In the genomic region with DNA sequence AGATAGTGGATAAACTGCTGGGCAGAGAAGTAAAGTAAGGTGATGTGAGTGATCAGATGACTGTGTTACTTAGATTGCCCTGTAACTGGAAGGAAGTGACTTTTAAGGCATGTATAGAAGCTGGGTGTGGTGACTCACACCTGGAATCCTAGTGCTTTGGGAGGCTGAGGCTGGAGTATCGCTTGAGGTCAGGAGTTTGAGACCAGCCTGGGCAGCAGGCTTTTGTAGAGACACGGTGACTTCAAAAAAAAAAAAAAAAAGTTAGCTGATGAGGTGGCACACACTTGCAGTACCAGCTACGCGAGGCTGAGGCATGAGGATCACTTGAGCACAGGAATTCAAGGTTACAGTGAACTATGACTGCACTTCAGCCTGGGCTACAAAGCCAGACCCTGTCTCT, we compare ENCODE assay signal across 13 cellular contexts. TPM values are rescaled to one million over a fixed set of nuclear protein-coding genes. Genes with fewer than 3 reads are reported as not detected.
DNase-seq lines count a peak whose midpoint lies in the region; ATAC-seq, FAIRE-seq and TF ChIP-seq lines count a peak whose summit lies in the region.
"Had no signal": no experiment of that assay in that cellular context is flagged by ENCODE, and none has a peak within 500 bp of the region (broad histone marks: within the 10 kb centered on the region; RNA-seq: fewer than 3 reads in every experiment).

No MANE protein-coding gene starts in this region.

- no peak overlapping the region for H3K4me3 Mint-ChIP-seq in T-helper 1 cell treated with Interleukin-12 subunit alpha and Interleukin-12 subunit beta and Interleukin-4 antibody, amounts not matched to agents 30 μg/mL and 1 μg/mL, for 36 hours
- peak overlapping the region; percentile 33 for H3K4me3 Mint-ChIP-seq in central memory CD8-positive, alpha-beta T cell
- H3K4me3 Mint-ChIP-seq in stimulated activated naive CD8-positive, alpha-beta T cell treated with anti-CD3 and anti-CD28 coated beads, Interleukin-15, amount 100 ng/mL, for 72 hours: peak overlapping the region in 1 of 2 donors; percentile 35
- no peak overlapping the region for H3K4me3 Mint-ChIP-seq in stimulated activated memory B cell treated with anti-CD40 and anti-IgM and Interleukin-4, amounts not matched to agents 10 μg/mL and 1 μg/mL and 100 μg/mL, for 72 hours

- H3K4me1 Mint-ChIP-seq in T-helper 1 cell treated with Interleukin-12 subunit alpha and Interleukin-12 subunit beta and Interleukin-4 antibody, amounts not matched to agents 30 μg/mL and 1 μg/mL, for 36 hours (ENCODE audit: low read depth): peaks cover 47% of the 10 kb centered on the region
- H3K4me1 Mint-ChIP-seq in central memory CD8-positive, alpha-beta T cell: peaks cover 56% of the 10 kb centered on the region
- H3K4me1 Mint-ChIP-seq in stimulated activated naive CD8-positive, alpha-beta T cell treated with anti-CD3 and anti-CD28 coated beads, Interleukin-15, amount 100 ng/mL, for 72 hours: peaks cover 66% of the 10 kb centered on the region
- peaks cover 38% of the 10 kb centered on the region for H3K4me1 Mint-ChIP-seq in stimulated activated memory B cell treated with anti-CD40 and anti-IgM and Interleukin-4, amounts not matched to agents 10 μg/mL and 1 μg/mL and 100 μg/mL, for 72 hours

- H3K27me3 Mint-ChIP-seq in T-helper 1 cell treated with Interleukin-12 subunit alpha and Interleukin-12 subunit beta and Interleukin-4 antibody, amounts not matched to agents 30 μg/mL and 1 μg/mL, for 36 hours (ENCODE audit: low read depth): no peaks in the 10 kb centered on the region
- H3K27me3 Mint-ChIP-seq in central memory CD8-positive, alpha-beta T cell: no peaks in the 10 kb centered on the region
- H3K27me3 Mint-ChIP-seq in stimulated activated naive CD8-positive, alpha-beta T cell treated with anti-CD3 and anti-CD28 coated beads, Interleukin-15, amount 100 ng/mL, for 72 hours: no peaks in the 10 kb centered on the region
- H3K27me3 Mint-ChIP-seq in stimulated activated memory B cell treated with anti-CD40 and anti-IgM and Interleukin-4, amounts not matched to agents 10 μg/mL and 1 μg/mL and 100 μg/mL, for 72 hours: no peaks in the 10 kb centered on the region

- DNase-seq in HepG2 (ENCODE audit: low spot score) (peak; percentile 16), right lobe of liver (no peak), sciatic nerve (ENCODE audit: low spot score) (no peak)
- no peak for DNase-seq in central memory CD8-positive, alpha-beta T cell (ENCODE audit: low spot score in 2 of 2)
- DNase-seq in stimulated activated naive CD8-positive, alpha-beta T cell treated with anti-CD3 and anti-CD28 coated beads, Interleukin-15, amount 100 ng/mL, for 72 hours: peak; percentile 25 to 33
- DNase-seq: central memory CD4-positive, alpha-beta T cell; foreskin fibroblast; IMR-90; SHP77 treated with DMSO at 0.1 percent for 48 hours had no signal

- H3K27me3 ChIP-seq in HepG2 (ENCODE audit: control insufficient read depth in 1 of 2, insufficient read depth in 2 of 2, low read length in 2 of 2): no peaks in the 10 kb centered on the region; a peak in 1 of 5 replicates
- H3K27me3 ChIP-seq in right lobe of liver: no peaks in the 10 kb centered on the region

- H3K36me3 ChIP-seq in HepG2 (replicated peaks in 1 of 2; ENCODE audit: control insufficient read depth in 1 of 2, insufficient read depth in 2 of 2, low read length in 2 of 2): no peaks in the 10 kb centered on the region
- H3K36me3 ChIP-seq in right lobe of liver: no peaks in the 10 kb centered on the region
- H3K36me3 ChIP-seq: prostate gland had no signal

- H3K4me3 ChIP-seq in HepG2 (replicated peaks in 1 of 3; ENCODE audit: insufficient read depth in 1 of 3, low read depth in 2 of 3, low read length in 3 of 3) (no peak overlapping the region), right lobe of liver (no peak overlapping the region)
- H3K4me3 ChIP-seq: prostate gland had no signal

- H2AFZ ChIP-seq in HepG2 (ENCODE audit: low read length): no peak overlapping the region

- no peak for FAIRE-seq in HepG2 (lab: Jason Lieb, UNC)

- ATAC-seq in HepG2 (no peak), right lobe of liver (no peak), sciatic nerve (no peak), GM18519 (IDR thresholded peaks at IDR 0.05; ENCODE audit: low FRiP score, unreplicated experiment) (no peak)
- no peak for ATAC-seq in central memory CD8-positive, alpha-beta T cell (replicated peaks; ENCODE audit: extremely low read depth, poor library complexity, severe bottlenecking)
- no peak for ATAC-seq in stimulated activated naive CD8-positive, alpha-beta T cell treated with anti-CD3 and anti-CD28 coated beads, Interleukin-15, amount 100 ng/mL, for 72 hours
- ATAC-seq in stimulated activated memory B cell treated with anti-CD40 and anti-IgM and Interleukin-4, amounts not matched to agents 10 μg/mL and 1 μg/mL and 100 μg/mL, for 72 hours: no peak

- TF ChIP-seq POLR2A in HepG2 (IDR thresholded peaks at IDR 0.05; ENCODE audit: insufficient read depth in 1 of 2, low read depth in 2 of 2, low read length in 2 of 2) (no peak), right lobe of liver (IDR thresholded peaks at IDR 0.05) (no peak)

- H3K27ac ChIP-seq in HepG2 (ENCODE audit: extremely low read length, insufficient read depth, low read length) (peak overlapping the region; percentile 52), right lobe of liver (no peak overlapping the region)
- H3K27ac ChIP-seq: prostate gland had no signal

- TF ChIP-seq RAD21 in HepG2 (CRISPR knock-in tag; IDR thresholded peaks at IDR 0.05): no peak

- no peak for TF ChIP-seq CTCF in HepG2 (CRISPR knock-in tag; IDR thresholded peaks at IDR 0.05)
- TF ChIP-seq CTCF in right lobe of liver (IDR thresholded peaks at IDR 0.05): no peak

- BruUV-seq in HepG2 (replicated peaks; lab: Mats Ljungman, UMichigan): no TSS peak

- CTCF ChIA-PET in HepG2 (lab: Yijun Ruan, JAX; ENCODE audit: low intra/inter-chr PET ratio, low total read pairs): no interaction called here

- POLR2A ChIA-PET in HepG2 (lab: Yijun Ruan, JAX): interaction anchor here (4.5 to 5.2 kb wide), 3 partner anchors 19 to 52 kb away, joined by 26 to 94 read pairs (median 50); partner anchors contain the start of genes CCT8 and LTN1

- no peak overlapping the region for H3K4me2 ChIP-seq in HepG2 (ENCODE audit: low read depth, low read length)

- H4K20me1 ChIP-seq in HepG2 (ENCODE audit: insufficient read depth, low read length): no peaks in the 10 kb centered on the region

- H3K9me3 ChIP-seq in HepG2 (ENCODE audit: low read length): no peaks in the 10 kb centered on the region
- no peaks in the 10 kb centered on the region for H3K9me3 ChIP-seq in right lobe of liver
- H3K9me3 ChIP-seq: prostate gland had no signal

- H3K27ac Mint-ChIP-seq in T-helper 1 cell treated with Interleukin-12 subunit alpha and Interleukin-12 subunit beta and Interleukin-4 antibody, amounts not matched to agents 30 μg/mL and 1 μg/mL, for 36 hours: peak overlapping the region; percentile 34
- H3K27ac Mint-ChIP-seq in central memory CD8-positive, alpha-beta T cell (ENCODE audit: low read depth): peak overlapping the region; percentile 72
- peak overlapping the region; percentile 74 to 79 for H3K27ac Mint-ChIP-seq in stimulated activated naive CD8-positive, alpha-beta T cell treated with anti-CD3 and anti-CD28 coated beads, Interleukin-15, amount 100 ng/mL, for 72 hours
- H3K27ac Mint-ChIP-seq in stimulated activated memory B cell treated with anti-CD40 and anti-IgM and Interleukin-4, amounts not matched to agents 10 μg/mL and 1 μg/mL and 100 μg/mL, for 72 hours: no peak overlapping the region

- H3K36me3 Mint-ChIP-seq in T-helper 1 cell treated with Interleukin-12 subunit alpha and Interleukin-12 subunit beta and Interleukin-4 antibody, amounts not matched to agents 30 μg/mL and 1 μg/mL, for 36 hours (ENCODE audit: low read depth): peaks cover 7% of the 10 kb centered on the region
- H3K36me3 Mint-ChIP-seq in central memory CD8-positive, alpha-beta T cell (ENCODE audit: insufficient read depth): peaks cover 31% of the 10 kb centered on the region
- H3K36me3 Mint-ChIP-seq in stimulated activated memory B cell treated with anti-CD40 and anti-IgM and Interleukin-4, amounts not matched to agents 10 μg/mL and 1 μg/mL and 100 μg/mL, for 72 hours: no peaks in the 10 kb centered on the region

- H3K4me1 ChIP-seq in HepG2 (ENCODE audit: insufficient read depth, low read length) (peaks cover 55% of the 10 kb centered on the region), right lobe of liver (peaks cover 0 to 16% (median 5%) of the 10 kb centered on the region in 4 donors)

- no peak for TF ChIP-seq EP300 in HepG2 (IDR thresholded peaks at IDR 0.05; ENCODE audit: low read depth in 2 of 2, low read length in 2 of 2)
- TF ChIP-seq EP300 in HepG2 (CRISPR knock-in tag; IDR thresholded peaks at IDR 0.05; ENCODE audit: borderline replicate concordance): no peak

- 69% methylated on average over 4 of the region's 4 CpGs for WGBS in HepG2 (ENCODE audit: low lambda C conversion rate)
- 90% methylated on average over 4 of the region's 4 CpGs for WGBS in right lobe of liver (ENCODE audit: insufficient coverage, low coverage, low lambda C conversion rate, missing lambda C conversion rate)

- intact Hi-C loops in HepG2 (cut with micrococcal nuclease; ENCODE audit: unreplicated experiment): no loop called here
- intact Hi-C loops in right lobe of liver (cut with DNase I): no loop called here
- intact Hi-C loops in sciatic nerve (cut with DNase I): loop anchor here (10.0 kb wide), 1 partner anchor 53 kb away; the partner anchor contains the start of gene CCT8

- H3K79me2 ChIP-seq in HepG2 (ENCODE audit: insufficient read depth, low read length): peaks cover 44% of the 10 kb centered on the region

- no peak overlapping the region for H3K9ac ChIP-seq in HepG2 (ENCODE audit: insufficient read depth, low read depth, low read length)

- H3K9me3 Mint-ChIP-seq in T-helper 1 cell treated with Interleukin-12 subunit alpha and Interleukin-12 subunit beta and Interleukin-4 antibody, amounts not matched to agents 30 μg/mL and 1 μg/mL, for 36 hours: no peaks in the 10 kb centered on the region
- no peaks in the 10 kb centered on the region for H3K9me3 Mint-ChIP-seq in central memory CD8-positive, alpha-beta T cell
- H3K9me3 Mint-ChIP-seq in stimulated activated naive CD8-positive, alpha-beta T cell treated with anti-CD3 and anti-CD28 coated beads, Interleukin-15, amount 100 ng/mL, for 72 hours: no peaks in the 10 kb centered on the region
- H3K9me3 Mint-ChIP-seq in stimulated activated memory B cell treated with anti-CD40 and anti-IgM and Interleukin-4, amounts not matched to agents 10 μg/mL and 1 μg/mL and 100 μg/mL, for 72 hours: no peaks in the 10 kb centered on the region

- in situ Hi-C loops in HepG2 (cut with HindIII; ENCODE audit: extremely low pct_ligation_motif_present, low pct_unique_long_range_greater_than_20kb): no loop called here

RNA-seq across cellular contexts. Expression of gene USP16, which starts 2.3 kb away (rescaled TPM):
- total RNA-seq in HepG2 (2016; rRNA removed; fragmentation: Illumina TruSeq; extraction: Trizol) (46.9 and 72.4 TPM in 2 replicates), right lobe of liver (10 to 100 TPM; 14.1 to 20.5 (median 17.4) TPM), sciatic nerve (53.7 TPM)
- 8.2 and 9.5 TPM in 2 replicates for total RNA-seq in HepG2 (2016; cell fraction: cytosol; rRNA removed; fragmentation: Illumina TruSeq; extraction: Trizol; ENCODE audit: low read depth)
- 46.8 and 73.9 TPM in 2 replicates for total RNA-seq in HepG2 (2016; cell fraction: insoluble cytoplasmic fraction; rRNA removed; fragmentation: Illumina TruSeq; extraction: Trizol)
- 25.9 and 27.0 TPM in 2 replicates for total RNA-seq in HepG2 (2016; cell fraction: membrane; rRNA removed; fragmentation: Illumina TruSeq; extraction: Trizol)
- total RNA-seq in HepG2 (2016; cell fraction: nucleus; rRNA removed; fragmentation: Illumina TruSeq; extraction: Trizol): 31.9 and 37.3 TPM in 2 replicates
- polyA plus RNA-seq in HepG2 (2011; rRNA removed): 12.0 and 16.5 TPM in 2 replicates
- 4.6 and 7.2 TPM in 2 replicates for polyA plus RNA-seq in HepG2 (2011; cell fraction: cytosol; rRNA removed)
- polyA plus RNA-seq in HepG2 (2011; cell fraction: nucleus; rRNA removed): 10.3 and 11.5 TPM in 2 replicates
- 20.8 and 28.1 TPM in 2 replicates for polyA plus RNA-seq in HepG2 (2012)
- polyA plus RNA-seq in HepG2 (2016; cell fraction: cytosol; fragmentation: Illumina TruSeq; extraction: Trizol; ENCODE audit: low read depth): 3.3 and 3.5 TPM in 2 replicates
- polyA plus RNA-seq in HepG2 (2016; cell fraction: insoluble cytoplasmic fraction; fragmentation: Illumina TruSeq; extraction: Trizol; ENCODE audit: low read depth): 48.3 and 53.1 TPM in 2 replicates
- polyA plus RNA-seq in HepG2 (2016; cell fraction: membrane; fragmentation: Illumina TruSeq; extraction: Trizol; ENCODE audit: low read depth): 8.0 and 9.3 TPM in 2 replicates
- 41.1 and 44.1 TPM in 2 replicates for polyA plus RNA-seq in HepG2 (2016; cell fraction: nucleus; fragmentation: Illumina TruSeq; extraction: Trizol; ENCODE audit: insufficient read depth, low read depth)
- polyA minus RNA-seq in HepG2 (2011; rRNA and poly(A)+ RNA removed; ENCODE audit: low replicate concordance): 4.9 and 7.5 TPM in 2 replicates
- 10.9 and 11.0 TPM in 2 replicates for polyA minus RNA-seq in HepG2 (2011; cell fraction: cytosol; rRNA and poly(A)+ RNA removed)
- 29.6 and 30.9 TPM in 2 replicates for polyA minus RNA-seq in HepG2 (2011; cell fraction: nucleus; rRNA and poly(A)+ RNA removed)

RNA-seq across cellular contexts. Expression of gene RWDD2B, which starts 3.0 kb away (rescaled TPM):
- 20.9 and 28.3 TPM in 2 replicates for total RNA-seq in HepG2 (2016; rRNA removed; fragmentation: Illumina TruSeq; extraction: Trizol)
- 10.0 and 11.2 TPM in 2 replicates for total RNA-seq in HepG2 (2016; cell fraction: cytosol; rRNA removed; fragmentation: Illumina TruSeq; extraction: Trizol; ENCODE audit: low read depth)
- total RNA-seq in HepG2 (2016; cell fraction: insoluble cytoplasmic fraction; rRNA removed; fragmentation: Illumina TruSeq; extraction: Trizol): 22.0 and 27.5 TPM in 2 replicates
- total RNA-seq in HepG2 (2016; cell fraction: membrane; rRNA removed; fragmentation: Illumina TruSeq; extraction: Trizol): 28.3 and 28.6 TPM in 2 replicates
- total RNA-seq in HepG2 (2016; cell fraction: nucleus; rRNA removed; fragmentation: Illumina TruSeq; extraction: Trizol): 9.7 and 10.9 TPM in 2 replicates
- 9.3 and 9.9 TPM in 2 replicates for polyA plus RNA-seq in HepG2 (2011; rRNA removed)
- 4.6 and 6.6 TPM in 2 replicates for polyA plus RNA-seq in HepG2 (2011; cell fraction: cytosol; rRNA removed)
- polyA plus RNA-seq in HepG2 (2011; cell fraction: nucleus; rRNA removed): 2.5 and 3.6 TPM in 2 replicates
- polyA plus RNA-seq in HepG2 (2012): 8.4 and 13.0 TPM in 2 replicates
- polyA plus RNA-seq in HepG2 (2016; cell fraction: cytosol; fragmentation: Illumina TruSeq; extraction: Trizol; ENCODE audit: low read depth): 13.0 and 14.8 TPM in 2 replicates
- polyA plus RNA-seq in HepG2 (2016; cell fraction: insoluble cytoplasmic fraction; fragmentation: Illumina TruSeq; extraction: Trizol; ENCODE audit: low read depth): 31.8 and 32.4 TPM in 2 replicates
- 25.4 and 26.8 TPM in 2 replicates for polyA plus RNA-seq in HepG2 (2016; cell fraction: membrane; fragmentation: Illumina TruSeq; extraction: Trizol; ENCODE audit: low read depth)
- 16.3 and 18.5 TPM in 2 replicates for polyA plus RNA-seq in HepG2 (2016; cell fraction: nucleus; fragmentation: Illumina TruSeq; extraction: Trizol; ENCODE audit: insufficient read depth, low read depth)
- 2.7 and 14.4 TPM in 2 replicates for polyA minus RNA-seq in HepG2 (2011; rRNA and poly(A)+ RNA removed; ENCODE audit: low replicate concordance)
- 4.1 and 5.6 TPM in 2 replicates for polyA minus RNA-seq in HepG2 (2011; cell fraction: cytosol; rRNA and poly(A)+ RNA removed)
- polyA minus RNA-seq in HepG2 (2011; cell fraction: nucleus; rRNA and poly(A)+ RNA removed): 3.7 and 5.5 TPM in 2 replicates
- total RNA-seq in right lobe of liver: 10 to 100 TPM; 11.6 to 22.0 (median 14.7) TPM
- 8.5 TPM for total RNA-seq in sciatic nerve

RNA-seq across cellular contexts. Expression of gene LTN1, which starts 29.5 kb away (rescaled TPM):
- total RNA-seq in HepG2 (2016; rRNA removed; fragmentation: Illumina TruSeq; extraction: Trizol): 24.6 and 40.1 TPM in 2 replicates
- 2.0 TPM in 2 replicates for total RNA-seq in HepG2 (2016; cell fraction: cytosol; rRNA removed; fragmentation: Illumina TruSeq; extraction: Trizol; ENCODE audit: low read depth)
- total RNA-seq in HepG2 (2016; cell fraction: insoluble cytoplasmic fraction; rRNA removed; fragmentation: Illumina TruSeq; extraction: Trizol): 24.2 and 39.9 TPM in 2 replicates
- total RNA-seq in HepG2 (2016; cell fraction: membrane; rRNA removed; fragmentation: Illumina TruSeq; extraction: Trizol): 6.6 and 7.1 TPM in 2 replicates
- 42.3 and 44.9 TPM in 2 replicates for total RNA-seq in HepG2 (2016; cell fraction: nucleus; rRNA removed; fragmentation: Illumina TruSeq; extraction: Trizol)
- 6.0 and 6.7 TPM in 2 replicates for polyA plus RNA-seq in HepG2 (2011; rRNA removed)
- 2.2 and 3.6 TPM in 2 replicates for polyA plus RNA-seq in HepG2 (2011; cell fraction: cytosol; rRNA removed)
- 6.0 and 8.8 TPM in 2 replicates for polyA plus RNA-seq in HepG2 (2011; cell fraction: nucleus; rRNA removed)
- 8.9 and 10.5 TPM in 2 replicates for polyA plus RNA-seq in HepG2 (2012)
- 0.32 and 0.50 TPM in 2 replicates for polyA plus RNA-seq in HepG2 (2016; cell fraction: cytosol; fragmentation: Illumina TruSeq; extraction: Trizol; ENCODE audit: low read depth)
- polyA plus RNA-seq in HepG2 (2016; cell fraction: insoluble cytoplasmic fraction; fragmentation: Illumina TruSeq; extraction: Trizol; ENCODE audit: low read depth): 12.6 and 13.7 TPM in 2 replicates
- polyA plus RNA-seq in HepG2 (2016; cell fraction: membrane; fragmentation: Illumina TruSeq; extraction: Trizol; ENCODE audit: low read depth): 0.92 and 1.5 TPM in 2 replicates
- polyA plus RNA-seq in HepG2 (2016; cell fraction: nucleus; fragmentation: Illumina TruSeq; extraction: Trizol; ENCODE audit: insufficient read depth, low read depth): 31.2 and 35.8 TPM in 2 replicates
- polyA minus RNA-seq in HepG2 (2011; rRNA and poly(A)+ RNA removed; ENCODE audit: low replicate concordance): 16.3 and 25.1 TPM in 2 replicates
- 15.9 and 17.7 TPM in 2 replicates for polyA minus RNA-seq in HepG2 (2011; cell fraction: cytosol; rRNA and poly(A)+ RNA removed)
- 59.5 and 66.4 TPM in 2 replicates for polyA minus RNA-seq in HepG2 (2011; cell fraction: nucleus; rRNA and poly(A)+ RNA removed)
- total RNA-seq in right lobe of liver: 10 to 100 TPM; 10.7 to 13.9 (median 12.7) TPM
- total RNA-seq in sciatic nerve: 35.6 TPM

RNA-seq across cellular contexts. Expression of gene CCT8, which starts 51.3 kb away (rescaled TPM):
- total RNA-seq in HepG2 (2016; rRNA removed; fragmentation: Illumina TruSeq; extraction: Trizol) (325 and 538 TPM in 2 replicates), right lobe of liver (10 to 100 TPM; 34.3 to 83.1 (median 55.0) TPM), sciatic nerve (73.8 TPM)
- total RNA-seq in HepG2 (2016; cell fraction: cytosol; rRNA removed; fragmentation: Illumina TruSeq; extraction: Trizol; ENCODE audit: low read depth): 81.4 and 96.3 TPM in 2 replicates
- 336 and 530 TPM in 2 replicates for total RNA-seq in HepG2 (2016; cell fraction: insoluble cytoplasmic fraction; rRNA removed; fragmentation: Illumina TruSeq; extraction: Trizol)
- 134 and 165 TPM in 2 replicates for total RNA-seq in HepG2 (2016; cell fraction: membrane; rRNA removed; fragmentation: Illumina TruSeq; extraction: Trizol)
- total RNA-seq in HepG2 (2016; cell fraction: nucleus; rRNA removed; fragmentation: Illumina TruSeq; extraction: Trizol): 137 and 155 TPM in 2 replicates
- 87.0 and 127 TPM in 2 replicates for polyA plus RNA-seq in HepG2 (2011; rRNA removed)
- 80.0 and 97.4 TPM in 2 replicates for polyA plus RNA-seq in HepG2 (2011; cell fraction: cytosol; rRNA removed)
- polyA plus RNA-seq in HepG2 (2011; cell fraction: nucleus; rRNA removed): 53.9 and 70.6 TPM in 2 replicates
- 174 and 217 TPM in 2 replicates for polyA plus RNA-seq in HepG2 (2012)
- 45.9 and 52.2 TPM in 2 replicates for polyA plus RNA-seq in HepG2 (2016; cell fraction: cytosol; fragmentation: Illumina TruSeq; extraction: Trizol; ENCODE audit: low read depth)
- polyA plus RNA-seq in HepG2 (2016; cell fraction: insoluble cytoplasmic fraction; fragmentation: Illumina TruSeq; extraction: Trizol; ENCODE audit: low read depth): 406 and 427 TPM in 2 replicates
- polyA plus RNA-seq in HepG2 (2016; cell fraction: membrane; fragmentation: Illumina TruSeq; extraction: Trizol; ENCODE audit: low read depth): 80.8 and 98.2 TPM in 2 replicates
- polyA plus RNA-seq in HepG2 (2016; cell fraction: nucleus; fragmentation: Illumina TruSeq; extraction: Trizol; ENCODE audit: insufficient read depth, low read depth): 196 and 213 TPM in 2 replicates
- 56.7 and 122 TPM in 2 replicates for polyA minus RNA-seq in HepG2 (2011; rRNA and poly(A)+ RNA removed; ENCODE audit: low replicate concordance)
- 110 and 112 TPM in 2 replicates for polyA minus RNA-seq in HepG2 (2011; cell fraction: cytosol; rRNA and poly(A)+ RNA removed)
- polyA minus RNA-seq in HepG2 (2011; cell fraction: nucleus; rRNA and poly(A)+ RNA removed): 74.0 and 108 TPM in 2 replicates

Comparison
In these comparisons a context has a peak if more than half of its experiments do, and no peak if none do; other contexts are left out.
1. DNase-seq: peak in HepG2 (single experiment) and stimulated activated naive CD8-positive, alpha-beta T cell treated with anti-CD3 and anti-CD28 coated beads, Interleukin-15, amount 100 ng/mL, for 72 hours (2 of 2); none in right lobe of liver (0 of 3), central memory CD8-positive, alpha-beta T cell (0 of 2) and sciatic nerve (single experiment).